In the genomic region with DNA sequence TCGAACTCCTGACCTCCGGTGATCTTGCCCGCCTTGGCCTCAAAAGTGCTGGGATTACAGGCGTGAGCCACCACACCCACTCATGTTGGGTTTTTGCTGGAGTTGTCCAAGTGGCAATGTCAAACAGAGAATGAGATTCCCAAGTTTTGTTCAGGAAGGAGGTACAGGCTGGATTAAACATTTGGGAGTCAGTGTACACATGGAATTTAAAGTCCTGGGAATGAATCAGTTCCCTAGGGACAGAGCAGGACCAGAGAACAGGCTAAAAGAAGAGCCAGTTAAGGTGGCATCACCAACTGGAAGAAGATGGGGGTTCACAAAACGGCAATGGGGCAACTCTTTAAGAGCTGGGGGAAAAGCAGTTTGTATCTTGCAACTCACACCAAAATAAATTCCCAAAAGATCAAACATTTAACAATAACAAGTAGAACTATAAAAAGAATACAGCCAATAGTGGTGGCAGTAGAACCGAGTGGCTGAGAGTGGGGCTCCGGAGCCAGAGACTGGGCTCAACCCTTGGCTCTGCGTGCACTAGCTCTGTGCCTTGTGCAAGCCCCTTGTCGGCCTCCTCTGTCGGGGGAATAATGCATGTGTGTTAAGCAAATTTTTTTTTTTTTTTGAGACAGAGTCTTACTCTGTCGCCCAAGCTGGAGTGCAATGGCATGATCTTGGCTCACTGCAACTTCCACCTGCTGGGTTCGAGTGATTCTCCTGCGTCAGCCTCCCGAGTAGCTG, we compare ENCODE assay signal across 5 cellular contexts. TPM values are rescaled to one million over a fixed set of nuclear protein-coding genes. Genes with fewer than 3 reads are reported as not detected.
"Had no signal": no experiment of that assay in that cellular context is flagged by ENCODE, and none has a peak within 500 bp of the region (broad histone marks: within the 10 kb centered on the region; RNA-seq: fewer than 3 reads in every experiment).

No MANE protein-coding gene starts in this region.

- DNase-seq: HCEC 1CT, IMR-90 had no signal

- H3K4me3 ChIP-seq: GM23338 had no signal

- H3K9me3 Mint-ChIP-seq: GM23338, H9 had no signal

- H2AFZ ChIP-seq: GM23338 had no signal

- H3K4me1 Mint-ChIP-seq: GM23338 had no signal

- H3K27ac Mint-ChIP-seq: GM23338, H9 had no signal

- H3K4me2 ChIP-seq: GM23338 had no signal

- H3K4me3 Mint-ChIP-seq: GM23338, H9 had no signal

RNA-seq across cellular contexts. Expression of gene SYT8, which starts 37.2 kb away (rescaled TPM):
- total RNA-seq: GM23338, H1, H9, IMR-90 had no signal
- polyA plus RNA-seq: GM23338, H1, IMR-90 had no signal

RNA-seq across cellular contexts. Expression of gene TNNI2, which starts 41.2 kb away (rescaled TPM):
- total RNA-seq: GM23338, H1, H9, IMR-90 had no signal
- polyA plus RNA-seq: GM23338, H1, IMR-90 had no signal

RNA-seq across cellular contexts. Expression of gene IFITM10, which starts 47.2 kb away (rescaled TPM):
- total RNA-seq: GM23338 had no signal

RNA-seq across cellular contexts. Expression of gene LSP1, which starts 55.3 kb away (rescaled TPM):
- total RNA-seq: GM23338, H1, H9, IMR-90 had no signal
- polyA plus RNA-seq: IMR-90 had no signal
